In genomic region chr4:52824603-52825310, GRCh38 we compare ENCODE assay signal across 14 cellular contexts. TPM values are rescaled to one million over a fixed set of nuclear protein-coding genes. Genes with fewer than 3 reads are reported as not detected.
DNase-seq lines count a peak whose midpoint lies in the region; ATAC-seq and TF ChIP-seq lines count a peak whose summit lies in the region.
"Had no signal": no experiment of that assay in that cellular context is flagged by ENCODE, and none has a peak within 500 bp of the region (broad histone marks: within the 10 kb centered on the region; RNA-seq: fewer than 3 reads in every experiment).

No MANE protein-coding gene starts in this region.

- no peaks in the 10 kb centered on the region for H3K27me3 Mint-ChIP-seq in activated CD4-positive, alpha-beta memory T cell treated with anti-CD3 and anti-CD28 coated beads for 36 hours
- no peaks in the 10 kb centered on the region for H3K27me3 Mint-ChIP-seq in activated CD4-positive, alpha-beta memory T cell treated with anti-CD3 and anti-CD28 coated beads, Interleukin-2, amount 10 ng/mL, durations not matched to agents 7 days and 5 days
- H3K27me3 Mint-ChIP-seq in endodermal cell (ENCODE audit: insufficient read depth), result peaks cover 2% of the 10 kb centered on the region
- H3K27me3 Mint-ChIP-seq: activated CD8-positive, alpha-beta memory T cell treated with anti-CD3 and anti-CD28 coated beads, Interleukin-2, amount 10 ng/mL, durations not matched to agents 7 days and 5 days had no signal

- H3K27me3 ChIP-seq in endodermal cell (ENCODE audit: control insufficient read depth, insufficient read depth, low read length, poor library complexity, severe bottlenecking) (no peaks in the 10 kb centered on the region), right lobe of liver (no peaks in the 10 kb centered on the region), thyroid gland (no peaks in the 10 kb centered on the region)
- H3K27me3 ChIP-seq: upper lobe of left lung had no signal

- H3K4me1 ChIP-seq in endodermal cell (ENCODE audit: control insufficient read depth, insufficient read depth, low read length) (peaks cover 10% of the 10 kb centered on the region), right lobe of liver (no peaks in the 10 kb centered on the region), thyroid gland (peaks cover 3 to 11% of the 10 kb centered on the region in 2 donors)
- H3K4me1 ChIP-seq: A549 had no signal

- TF ChIP-seq POLR2A in right lobe of liver (IDR thresholded peaks at IDR 0.05) (no peak), thyroid gland (IDR thresholded peaks at IDR 0.05) (no peak)

- H3K27ac ChIP-seq in endodermal cell (ENCODE audit: low read depth, low read length) (peak overlapping the region; percentile 49), right lobe of liver (no peak overlapping the region), thyroid gland (peak overlapping the region in 2 of 3 donors; percentile 20)
- H3K27ac ChIP-seq: A549 had no signal

- ATAC-seq in right lobe of liver (peak in 3 of 4 donors; percentile 32 to 58 (median 48)), HG02588 (IDR thresholded peaks at IDR 0.05; ENCODE audit: unreplicated experiment) (no peak)
- ATAC-seq: A549; activated CD8-positive, alpha-beta memory T cell treated with anti-CD3 and anti-CD28 coated beads, Interleukin-2, amount 10 ng/mL, durations not matched to agents 7 days and 5 days had no signal

- no peak overlapping the region for H3K9ac ChIP-seq in endodermal cell (ENCODE audit: extremely low read depth, low read length, poor library complexity, severe bottlenecking)

- peaks cover 39% of the 10 kb centered on the region for H3K4me1 Mint-ChIP-seq in activated CD4-positive, alpha-beta memory T cell treated with anti-CD3 and anti-CD28 coated beads for 36 hours (ENCODE audit: low read depth)
- H3K4me1 Mint-ChIP-seq in activated CD4-positive, alpha-beta memory T cell treated with anti-CD3 and anti-CD28 coated beads, Interleukin-2, amount 10 ng/mL, durations not matched to agents 7 days and 5 days, result peaks cover 21% of the 10 kb centered on the region
- H3K4me1 Mint-ChIP-seq in endodermal cell, result peaks cover 9% of the 10 kb centered on the region

- no peak overlapping the region for H3K4me3 Mint-ChIP-seq in activated CD4-positive, alpha-beta memory T cell treated with anti-CD3 and anti-CD28 coated beads for 36 hours
- H3K4me3 Mint-ChIP-seq in activated CD4-positive, alpha-beta memory T cell treated with anti-CD3 and anti-CD28 coated beads, Interleukin-2, amount 10 ng/mL, durations not matched to agents 7 days and 5 days, result no peak overlapping the region
- no peak overlapping the region for H3K4me3 Mint-ChIP-seq in endodermal cell
- H3K4me3 Mint-ChIP-seq: activated CD8-positive, alpha-beta memory T cell treated with anti-CD3 and anti-CD28 coated beads, Interleukin-2, amount 10 ng/mL, durations not matched to agents 7 days and 5 days had no signal

- H3K36me3 ChIP-seq in endodermal cell (ENCODE audit: control insufficient read depth, insufficient read depth, low read length), result no peaks in the 10 kb centered on the region
- H3K36me3 ChIP-seq in right lobe of liver, result no peaks in the 10 kb centered on the region
- H3K36me3 ChIP-seq in thyroid gland, result no peaks in the 10 kb centered on the region
- H3K36me3 ChIP-seq: upper lobe of left lung had no signal

- peaks cover 3% of the 10 kb centered on the region for H3K9me3 Mint-ChIP-seq in activated CD4-positive, alpha-beta memory T cell treated with anti-CD3 and anti-CD28 coated beads for 36 hours
- H3K9me3 Mint-ChIP-seq in activated CD4-positive, alpha-beta memory T cell treated with anti-CD3 and anti-CD28 coated beads, Interleukin-2, amount 10 ng/mL, durations not matched to agents 7 days and 5 days, result peaks cover 18% of the 10 kb centered on the region
- H3K9me3 Mint-ChIP-seq in endodermal cell, result peaks cover 2% of the 10 kb centered on the region

- no peaks in the 10 kb centered on the region for H3K9me3 ChIP-seq in endodermal cell (ENCODE audit: control insufficient read depth, low read length)
- no peaks in the 10 kb centered on the region for H3K9me3 ChIP-seq in right lobe of liver
- H3K9me3 ChIP-seq in thyroid gland, result no peaks in the 10 kb centered on the region
- H3K9me3 ChIP-seq: A549, upper lobe of left lung had no signal

- POLR2A ChIA-PET in activated CD4-positive, alpha-beta memory T cell treated with anti-CD3 and anti-CD28 coated beads for 36 hours (lab: Charles Lee), result no interaction called here
- POLR2A ChIA-PET in activated CD4-positive, alpha-beta memory T cell treated with anti-CD3 and anti-CD28 coated beads, Interleukin-2, amount 10 ng/mL, durations not matched to agents 7 days and 5 days (lab: Charles Lee), result no interaction called here

- intact Hi-C loops in activated CD4-positive, alpha-beta memory T cell treated with anti-CD3 and anti-CD28 coated beads for 36 hours (cut with micrococcal nuclease), result loop anchor here (5.0 kb wide), 6 partner anchors 38 to 982 kb away; partner anchors contain the start of genes DCUN1D4 and RASL11B
- intact Hi-C loops in right lobe of liver (cut with DNase I), result no loop called here
- intact Hi-C loops in thyroid gland (cut with DNase I), result no loop called here

- CTCF ChIA-PET in activated CD4-positive, alpha-beta memory T cell treated with anti-CD3 and anti-CD28 coated beads for 36 hours (lab: Charles Lee), result interaction anchor here (1.4 kb wide), 1 partner anchor 159 kb away, joined by 3 read pairs; no protein-coding TSS in a partner anchor
- CTCF ChIA-PET in activated CD4-positive, alpha-beta memory T cell treated with anti-CD3 and anti-CD28 coated beads, Interleukin-2, amount 10 ng/mL, durations not matched to agents 7 days and 5 days (lab: Charles Lee), result no interaction called here

- no peak overlapping the region for H3K4me3 ChIP-seq in endodermal cell (ENCODE audit: low read length)
- no peak overlapping the region for H3K4me3 ChIP-seq in right lobe of liver
- H3K4me3 ChIP-seq in thyroid gland (replicated peaks in 1 of 3), result no peak overlapping the region
- H3K4me3 ChIP-seq: A549, upper lobe of left lung had no signal

- H3K36me3 Mint-ChIP-seq in activated CD4-positive, alpha-beta memory T cell treated with anti-CD3 and anti-CD28 coated beads for 36 hours, result no peaks in the 10 kb centered on the region
- peaks cover 8% of the 10 kb centered on the region for H3K36me3 Mint-ChIP-seq in activated CD4-positive, alpha-beta memory T cell treated with anti-CD3 and anti-CD28 coated beads, Interleukin-2, amount 10 ng/mL, durations not matched to agents 7 days and 5 days (ENCODE audit: low read depth)
- no peaks in the 10 kb centered on the region for H3K36me3 Mint-ChIP-seq in endodermal cell (ENCODE audit: low read depth)

- DNase-seq in activated CD4-positive, alpha-beta memory T cell treated with anti-CD3 and anti-CD28 coated beads for 36 hours, result no peak
- DNase-seq in activated CD4-positive, alpha-beta memory T cell treated with anti-CD3 and anti-CD28 coated beads, Interleukin-2, amount 10 ng/mL, durations not matched to agents 7 days and 5 days, result no peak
- no peak for DNase-seq in endodermal cell
- DNase-seq in right lobe of liver, result no peak
- DNase-seq in thyroid gland, result peak; percentile 39 to 60
- no peak for DNase-seq in activated CD8-positive, alpha-beta memory T cell treated with anti-CD3 and anti-CD28 coated beads, Interleukin-2, amount 50 U/mL, for 4 hours
- no peak for DNase-seq in activated CD4-positive, alpha-beta T cell treated with anti-CD3 and anti-CD28 coated beads, Interleukin-2, amount 50 U/mL, for 1 hour
- DNase-seq: activated CD8-positive, alpha-beta memory T cell treated with anti-CD3 and anti-CD28 coated beads, Interleukin-2, amount 10 ng/mL, durations not matched to agents 7 days and 5 days; dermis blood vessel endothelial cell; mammary epithelial cell; stimulated activated CD4-positive, alpha-beta T cell treated with anti-CD3 and anti-CD28 coated beads, Interleukin-1b, Interleukin-23, amount 100 ng/mL, for 48 hours had no signal

- 73 to 82% methylated on average over 4 to 8 of the region's 8 CpGs for WGBS in endodermal cell (ENCODE audit: insufficient coverage in 1 of 2, insufficient read length in 1 of 2), 2 experiments
- WGBS in right lobe of liver (ENCODE audit: insufficient coverage, low coverage, low lambda C conversion rate, missing lambda C conversion rate), result 80% methylated on average over 2 of the region's 8 CpGs
- WGBS in thyroid gland, 2 donors, result 52 to 63% methylated on average over 6 to 7 of the region's 8 CpGs

- H3K27ac Mint-ChIP-seq in activated CD4-positive, alpha-beta memory T cell treated with anti-CD3 and anti-CD28 coated beads for 36 hours, result peak overlapping the region; percentile 14
- H3K27ac Mint-ChIP-seq in activated CD4-positive, alpha-beta memory T cell treated with anti-CD3 and anti-CD28 coated beads, Interleukin-2, amount 10 ng/mL, durations not matched to agents 7 days and 5 days, result no peak overlapping the region
- H3K27ac Mint-ChIP-seq in endodermal cell, result no peak overlapping the region
- H3K27ac Mint-ChIP-seq: activated CD8-positive, alpha-beta memory T cell treated with anti-CD3 and anti-CD28 coated beads, Interleukin-2, amount 10 ng/mL, durations not matched to agents 7 days and 5 days had no signal

- TF ChIP-seq CTCF in endodermal cell (conservative IDR thresholded peaks at IDR 0.05) (no peak), right lobe of liver (IDR thresholded peaks at IDR 0.05) (no peak), thyroid gland (IDR thresholded peaks at IDR 0.05) (no peak)

RNA-seq across cellular contexts. Expression of gene RASL11B, which starts 37.4 kb away (rescaled TPM):
- under 1 TPM; 0.29 to 0.40 TPM for total RNA-seq in activated CD4-positive, alpha-beta memory T cell treated with anti-CD3 and anti-CD28 coated beads for 36 hours
- under 1 TPM; 0.25 to 0.33 TPM for total RNA-seq in activated CD4-positive, alpha-beta memory T cell treated with anti-CD3 and anti-CD28 coated beads, Interleukin-2, amount 10 ng/mL, durations not matched to agents 7 days and 5 days
- total RNA-seq in endodermal cell (10 to 100 TPM in 1 of 2 donors, 1 to 10 TPM in 1; 7.0 to 12.7 TPM), right lobe of liver (1 to 10 TPM in 1 of 6 experiments, under 1 TPM in 5; 0.26 to 1.3 (median 0.37) TPM), thyroid gland (1 to 10 TPM in 1 of 4 donors, under 1 TPM in 3; 0.45 to 3.6 (median 0.60) TPM)
- polyA plus RNA-seq in endodermal cell (2013, experiment 1 of 2), result 35.2 TPM
- polyA plus RNA-seq in endodermal cell (2013, experiment 2 of 2), result 28.1 TPM
- total RNA-seq: dermis blood vessel endothelial cell had no signal

Comparison
In these comparisons a context has a peak if more than half of its experiments do, and no peak if none do; other contexts are left out.
1. DNase-seq: peak in thyroid gland (2 of 2); none in activated CD4-positive, alpha-beta memory T cell treated with anti-CD3 and anti-CD28 coated beads for 36 hours (single experiment), activated CD4-positive, alpha-beta memory T cell treated with anti-CD3 and anti-CD28 coated beads, Interleukin-2, amount 10 ng/mL, durations not matched to agents 7 days and 5 days (single experiment), endodermal cell (single experiment), right lobe of liver (0 of 3), activated CD8-positive, alpha-beta memory T cell treated with anti-CD3 and anti-CD28 coated beads, Interleukin-2, amount 50 U/mL, for 4 hours (single experiment) and activated CD4-positive, alpha-beta T cell treated with anti-CD3 and anti-CD28 coated beads, Interleukin-2, amount 50 U/mL, for 1 hour (single experiment).
2. H3K27ac ChIP-seq: peak in endodermal cell (single experiment) and thyroid gland (2 of 3); none in right lobe of liver (0 of 3).